In the genomic region with DNA sequence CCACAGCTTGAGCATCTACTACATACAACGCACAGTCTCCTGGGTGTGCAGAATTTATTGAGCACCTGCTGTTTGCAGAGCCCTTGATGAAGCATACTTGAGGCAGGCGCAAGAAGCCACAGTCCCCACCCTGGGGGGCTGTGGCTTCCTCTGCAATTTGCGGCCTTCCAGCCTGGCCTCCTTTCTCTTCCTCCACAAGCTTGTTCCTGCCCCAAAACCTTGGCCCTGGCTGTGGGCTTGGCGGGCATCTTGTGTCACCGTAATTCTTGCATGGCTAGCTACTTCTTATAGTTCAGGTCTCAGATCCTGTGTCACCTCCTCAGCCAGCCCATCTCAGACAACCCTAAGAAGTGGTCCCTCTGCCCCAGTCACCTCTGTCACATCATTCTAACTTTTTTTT, we compare ENCODE assay signal across 26 cellular contexts.
"Had no signal": no experiment of that assay in that cellular context is flagged by ENCODE, and none has a peak within 500 bp of the region (broad histone marks: within the 10 kb centered on the region; RNA-seq: fewer than 3 reads in every experiment).

No MANE protein-coding gene starts in this region.

- H3K4me2 ChIP-seq: smooth muscle cell had no signal

- DNase-seq: dorsolateral prefrontal cortex; effector CD4-positive, alpha-beta T cell; endodermal cell; foreskin fibroblast; gastrocnemius medialis; head of caudate nucleus; kidney; nephron progenitor cell; nucleus accumbens; stimulated activated CD4-positive, alpha-beta T cell treated with anti-CD3 and anti-CD28 coated beads, Interleukin-12 subunit alpha, Interleukin-12 subunit beta, amount 100 ng/mL, for 4 hours; stimulated activated CD4-positive, alpha-beta T cell treated with anti-CD3 and anti-CD28 coated beads, Interleukin-1b, Interleukin-23, amount 100 ng/mL, for 48 hours; stimulated activated CD4-positive, alpha-beta T cell treated with anti-CD3 and anti-CD28 coated beads, Interleukin-4, amount 100 ng/mL, for 1 hour; upper lobe of left lung had no signal

- H3K4me1 Mint-ChIP-seq: endodermal cell; memory B cell; nephron progenitor cell; stimulated activated memory B cell treated with anti-CD40 and anti-IgM and Interleukin-4, amounts not matched to agents 10 μg/mL and 1 μg/mL and 100 μg/mL, for 72 hours had no signal

- H3K27me3 ChIP-seq: dorsolateral prefrontal cortex, gastrocnemius medialis, right atrium auricular region, tibial nerve, upper lobe of left lung had no signal

- H3K4me3 Mint-ChIP-seq: endodermal cell; memory B cell; nephron progenitor cell; stimulated activated memory B cell treated with anti-CD40 and anti-IgM and Interleukin-4, amounts not matched to agents 10 μg/mL and 1 μg/mL and 100 μg/mL, for 72 hours; stimulated activated naive CD8-positive, alpha-beta T cell treated with anti-CD3 and anti-CD28 coated beads, Interleukin-15, Interleukin-2, amounts not matched to agents 100 ng/mL and 50 ng/mL, for 24 hours had no signal

- ATAC-seq: esophagus mucosa; gastrocnemius medialis; left lobe of liver; sciatic nerve; stimulated activated memory B cell treated with anti-CD40 and anti-IgM and Interleukin-4, amounts not matched to agents 10 μg/mL and 1 μg/mL and 100 μg/mL, for 72 hours had no signal

- H3K9me3 ChIP-seq: gastrocnemius medialis, prostate gland, thoracic aorta, upper lobe of left lung had no signal

- H3K4me1 ChIP-seq: gastrocnemius medialis, prostate gland, right atrium auricular region, tibial nerve, upper lobe of left lung had no signal

- H3K4me3 ChIP-seq: dorsolateral prefrontal cortex, gastrocnemius medialis, lung, prostate gland, right atrium auricular region, smooth muscle cell, thoracic aorta, tibial nerve, upper lobe of left lung had no signal

- H3K27ac Mint-ChIP-seq: endodermal cell; memory B cell; nephron progenitor cell; stimulated activated memory B cell treated with anti-CD40 and anti-IgM and Interleukin-4, amounts not matched to agents 10 μg/mL and 1 μg/mL and 100 μg/mL, for 72 hours; stimulated activated naive CD8-positive, alpha-beta T cell treated with anti-CD3 and anti-CD28 coated beads, Interleukin-15, Interleukin-2, amounts not matched to agents 100 ng/mL and 50 ng/mL, for 24 hours had no signal

- H3K27me3 Mint-ChIP-seq: memory B cell; stimulated activated memory B cell treated with anti-CD40 and anti-IgM and Interleukin-4, amounts not matched to agents 10 μg/mL and 1 μg/mL and 100 μg/mL, for 72 hours; stimulated activated naive CD8-positive, alpha-beta T cell treated with anti-CD3 and anti-CD28 coated beads, Interleukin-15, Interleukin-2, amounts not matched to agents 100 ng/mL and 50 ng/mL, for 24 hours had no signal

- H3K27ac ChIP-seq: dorsolateral prefrontal cortex, epithelial cell of prostate, gastrocnemius medialis, prostate gland, right atrium auricular region, thoracic aorta, tibial nerve, upper lobe of left lung had no signal
